In the genomic region with DNA sequence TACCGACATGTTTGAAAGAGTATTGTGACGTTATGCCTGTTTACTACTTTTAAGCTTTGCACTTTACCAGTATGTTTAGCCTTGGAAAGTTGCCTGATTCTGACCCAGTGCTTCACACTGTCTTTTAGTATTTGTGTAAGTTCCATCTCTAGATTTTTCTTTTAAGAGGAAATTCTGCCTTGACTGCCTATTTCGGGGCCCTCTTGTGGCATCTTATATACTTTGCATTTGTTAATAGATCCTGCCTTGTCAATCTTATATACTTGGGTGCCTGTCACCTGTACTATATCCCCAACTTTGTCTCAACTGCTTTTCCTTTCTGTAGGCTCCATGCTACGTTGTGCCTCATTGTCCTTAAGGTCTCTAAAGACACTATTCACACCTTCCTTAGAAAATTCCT, we compare ENCODE assay signal across 1 cellular context.
TF ChIP-seq lines count a peak whose summit lies in the region.

No MANE protein-coding gene starts in this region.

TF ChIP-seq in HCT116, 20 proteins besides CTCF, POLR2A, EP300 and RAD21 (continued from another document):
- TF ChIP-seq, protein P1, sequence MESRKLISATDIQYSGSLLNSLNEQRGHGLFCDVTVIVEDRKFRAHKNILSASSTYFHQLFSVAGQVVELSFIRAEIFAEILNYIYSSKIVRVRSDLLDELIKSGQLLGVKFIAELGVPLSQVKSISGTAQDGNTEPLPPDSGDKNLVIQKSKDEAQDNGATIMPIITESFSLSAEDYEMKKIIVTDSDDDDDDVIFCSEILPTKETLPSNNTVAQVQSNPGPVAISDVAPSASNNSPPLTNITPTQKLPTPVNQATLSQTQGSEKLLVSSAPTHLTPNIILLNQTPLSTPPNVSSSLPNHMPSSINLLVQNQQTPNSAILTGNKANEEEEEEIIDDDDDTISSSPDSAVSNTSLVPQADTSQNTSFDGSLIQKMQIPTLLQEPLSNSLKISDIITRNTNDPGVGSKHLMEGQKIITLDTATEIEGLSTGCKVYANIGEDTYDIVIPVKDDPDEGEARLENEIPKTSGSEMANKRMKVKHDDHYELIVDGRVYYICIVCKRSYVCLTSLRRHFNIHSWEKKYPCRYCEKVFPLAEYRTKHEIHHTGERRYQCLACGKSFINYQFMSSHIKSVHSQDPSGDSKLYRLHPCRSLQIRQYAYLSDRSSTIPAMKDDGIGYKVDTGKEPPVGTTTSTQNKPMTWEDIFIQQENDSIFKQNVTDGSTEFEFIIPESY (IDR thresholded peaks at IDR 0.05; ENCODE audit: extremely low read depth, insufficient replicate concordance, low read length), result no peak
- no peak for TF ChIP-seq SIN3A (IDR thresholded peaks at IDR 0.05; ENCODE audit: low read depth)
- TF ChIP-seq POLR2AphosphoS5 (IDR thresholded peaks at IDR 0.05; ENCODE audit: low read depth, low read length), result no peak
